ENCODE assay signal across 18 cellular contexts in genomic region chr1:27704958-27705357, GRCh38. TPM values are rescaled to one million over a fixed set of nuclear protein-coding genes. Genes with fewer than 3 reads are reported as not detected.
A peak's percentile ranks its signal among the peaks of the same experiment; 100 is the strongest.
DNase-seq lines count a peak whose midpoint lies in the region; ATAC-seq, FAIRE-seq and TF ChIP-seq lines count a peak whose summit lies in the region.
"Had no signal": no experiment of that assay in that cellular context is flagged by ENCODE, and none has a peak within 500 bp of the region (broad histone marks: within the 10 kb centered on the region; RNA-seq: fewer than 3 reads in every experiment).

No MANE protein-coding gene starts in this region.

- TF ChIP-seq CTCF in GM23338 (conservative IDR thresholded peaks at IDR 0.05; ENCODE audit: low read depth in 2 of 2) = no peak
- TF ChIP-seq CTCF in WTC11 (IDR thresholded peaks at IDR 0.05) = no peak
- TF ChIP-seq CTCF in endothelial cell of umbilical vein (IDR thresholded peaks at IDR 0.05; ENCODE audit: extremely low read depth in 1 of 2, insufficient read depth in 1 of 2, low read depth in 1 of 2, low read length in 2 of 2) = no peak

- H3K18ac ChIP-seq in mesendoderm (ENCODE audit: low read length) = no peak overlapping the region

- 0 out of 2 replicates have a peak, but pooled peaks cover 3% of the 10 kb centered on the region for H3K36me3 ChIP-seq in GM23338 (ENCODE audit: insufficient read depth)
- H3K36me3 ChIP-seq in endothelial cell of umbilical vein (ENCODE audit: control insufficient read depth in 2 of 2, extremely low read depth in 1 of 2, insufficient read depth in 2 of 2, low read length in 2 of 2) = no peaks in the 10 kb centered on the region
- H3K36me3 ChIP-seq in mesendoderm (ENCODE audit: control insufficient read depth, insufficient read depth, low read length) = no peaks in the 10 kb centered on the region

- no peak overlapping the region for H3K4me3 ChIP-seq in GM23338
- no peak overlapping the region for H3K4me3 ChIP-seq in endothelial cell of umbilical vein (replicated peaks in 1 of 3; ENCODE audit: insufficient read depth in 1 of 3, low read depth in 1 of 3, low read length in 3 of 3)
- H3K4me3 ChIP-seq in mesendoderm (ENCODE audit: low read length) = no peak overlapping the region
- H3K4me3 ChIP-seq: GM12878 had no signal

- H3K4me1 ChIP-seq in GM23338 (ENCODE audit: insufficient read depth) (no peaks in the 10 kb centered on the region), endothelial cell of umbilical vein (ENCODE audit: control insufficient read depth, extremely low read depth, insufficient read depth, low read length) (no peaks in the 10 kb centered on the region), mesendoderm (ENCODE audit: control insufficient read depth, low read depth, low read length) (no peaks in the 10 kb centered on the region)

- no peak overlapping the region for H2BK15ac ChIP-seq in mesendoderm (replicated peaks; ENCODE audit: low read depth)

- no peak overlapping the region for H4K5ac ChIP-seq in mesendoderm (ENCODE audit: low read length)

- ATAC-seq in GM23338 = peak; percentile 34; the same call in 2 of the 3 replicates
- ATAC-seq in WTC11 = peak; percentile 50; the same call in 1 of the 2 replicates
- no peak for ATAC-seq in GM21825 (IDR thresholded peaks at IDR 0.05; ENCODE audit: unreplicated experiment)
- ATAC-seq: GM12878 had no signal

- H3K9me1 ChIP-seq in endothelial cell of umbilical vein (replicated peaks; ENCODE audit: control insufficient read depth, extremely low read depth, insufficient read depth, low read length) = no peaks in the 10 kb centered on the region

- no peaks in the 10 kb centered on the region for H3K4me1 Mint-ChIP-seq in GM23338
- no peaks in the 10 kb centered on the region for H3K4me1 Mint-ChIP-seq in WTC11
- H3K4me1 Mint-ChIP-seq: CD4-positive, alpha-beta memory T cell; H9 had no signal

- H3K79me1 ChIP-seq in mesendoderm (ENCODE audit: low read length) = no peaks in the 10 kb centered on the region

- intact Hi-C loops in endothelial cell of umbilical vein (cut with micrococcal nuclease) = no loop called here
- intact Hi-C loops in cardiac septum (cut with DNase I) = no loop called here

- H4K8ac ChIP-seq in mesendoderm (ENCODE audit: low read depth, low read length) = no peak overlapping the region

- CTCF ChIA-PET in WTC11 (lab: Charles Lee) (interaction anchor here (0.7 to 1.5 kb wide), 2 partner anchors 36 to 66 kb away, joined by 3 read pairs; no protein-coding TSS in a partner anchor), endothelial cell of umbilical vein (lab: Charles Lee) (interaction anchor here (2.5 kb wide), 1 partner anchor 14 kb away, joined by 9 read pairs; no protein-coding TSS in a partner anchor)

- no peak overlapping the region for H3K23ac ChIP-seq in mesendoderm (ENCODE audit: low read length)

- no peak overlapping the region for H3K4me2 ChIP-seq in GM23338
- H3K4me2 ChIP-seq in endothelial cell of umbilical vein (ENCODE audit: insufficient read depth, low read length) = no peak overlapping the region
- no peak overlapping the region for H3K4me2 ChIP-seq in mesendoderm (ENCODE audit: low read length)

- H2AFZ ChIP-seq in GM23338 (no peak overlapping the region), endothelial cell of umbilical vein (ENCODE audit: low read depth, low read length) (no peak overlapping the region)

- no peaks in the 10 kb centered on the region for H3K9me2 ChIP-seq in GM23338 (ENCODE audit: insufficient read depth)

- peak; percentile 55 for FAIRE-seq in endothelial cell of umbilical vein (lab: Jason Lieb, UNC)
- FAIRE-seq: GM12878, GM19239 had no signal

- no peaks in the 10 kb centered on the region for H3K27me3 ChIP-seq in GM23338 (ENCODE audit: insufficient read depth)
- H3K27me3 ChIP-seq in endothelial cell of umbilical vein (ENCODE audit: control insufficient read depth in 2 of 2, insufficient read depth in 2 of 2, low read length in 2 of 2) = peaks cover 3 to 9% of the 10 kb centered on the region in 2 experiments
- H3K27me3 ChIP-seq in mesendoderm (ENCODE audit: insufficient read depth, low read length, poor library complexity) = no peaks in the 10 kb centered on the region

- no peaks in the 10 kb centered on the region for H3K9me3 ChIP-seq in endothelial cell of umbilical vein (replicated peaks; ENCODE audit: control insufficient read depth, insufficient read depth, low read length)

- H3K79me2 ChIP-seq in GM23338 (replicated peaks; ENCODE audit: insufficient read depth) (no peaks in the 10 kb centered on the region), endothelial cell of umbilical vein (ENCODE audit: control insufficient read depth, insufficient read depth, low read length) (no peaks in the 10 kb centered on the region), mesendoderm (ENCODE audit: control insufficient read depth, insufficient read depth, low read length) (no peaks in the 10 kb centered on the region)

- no peak overlapping the region for H3K4ac ChIP-seq in mesendoderm (ENCODE audit: low read depth, low read length)

- H3K27ac Mint-ChIP-seq in GM23338 (no peak overlapping the region), WTC11 (peak overlapping the region; percentile 9; the same call in 1 of the 2 replicates)
- H3K27ac Mint-ChIP-seq: H9, HFFc6 had no signal

- H3K27ac ChIP-seq in GM23338 (ENCODE audit: low read depth) = no peak overlapping the region
- H3K27ac ChIP-seq in endothelial cell of umbilical vein (ENCODE audit: insufficient read depth, low read depth, low read length) = no peak overlapping the region
- no peak overlapping the region for H3K27ac ChIP-seq in mesendoderm (ENCODE audit: low read depth, low read length)

- no peak for TF ChIP-seq POLR2A in endothelial cell of umbilical vein (IDR thresholded peaks at IDR 0.05; ENCODE audit: low read depth, low read length)

- BruUV-seq in endothelial cell of umbilical vein (replicated peaks; lab: Mats Ljungman, UMichigan) = no TSS peak

- H3F3A ChIP-seq in GM23338 (replicated peaks; ENCODE audit: low read depth) = no peaks in the 10 kb centered on the region

- no peak overlapping the region for H3K9ac ChIP-seq in endothelial cell of umbilical vein (replicated peaks; ENCODE audit: extremely low read depth, insufficient read depth, low read length)
- no peak overlapping the region for H3K9ac ChIP-seq in mesendoderm (ENCODE audit: low read length)

- no peak overlapping the region for H2BK120ac ChIP-seq in mesendoderm (ENCODE audit: low read depth, low read length)

- DNase-seq in GM23338 (ENCODE audit: low spot score) (peak; percentile 36), WTC11 (ENCODE audit: low spot score) (no peak), endothelial cell of umbilical vein (ENCODE audit: low read depth, low spot score) (no peak), mesendoderm (peak; percentile 34), pons (ENCODE audit: low spot score) (no peak), NCI-H226 (no peak), cardiac septum (ENCODE audit: low spot score) (no peak)
- DNase-seq: C1 segment of cervical spinal cord; Calu3; CD4-positive, alpha-beta memory T cell; COR-L47; EL; GDM1; H9; HFFc6 had no signal

- H3K4me3 Mint-ChIP-seq in GM23338 (no peak overlapping the region), WTC11 (no peak overlapping the region)
- H3K4me3 Mint-ChIP-seq: H9, HFFc6 had no signal

- POLR2A ChIA-PET in WTC11 (lab: Charles Lee) = no interaction called here
- POLR2A ChIA-PET in endothelial cell of umbilical vein (lab: Charles Lee) = no interaction called here

- dilution Hi-C loops in endothelial cell of umbilical vein (cut with MboI; ENCODE audit: extremely low pct_ligation_motif_present, low sequenced_read_pairs) = no loop called here

- H3K9me3 Mint-ChIP-seq in GM23338 = peaks cover 24% of the 10 kb centered on the region; the same call in 2 of the 3 replicates
- H3K9me3 Mint-ChIP-seq in WTC11 = peaks cover 25% of the 10 kb centered on the region

- H3K36me3 Mint-ChIP-seq in GM23338 (ENCODE audit: low read depth) = peaks cover 7% of the 10 kb centered on the region; the same call in 2 of the 3 replicates
- H3K36me3 Mint-ChIP-seq in WTC11 = peaks cover 2% of the 10 kb centered on the region

- H2BK5ac ChIP-seq in mesendoderm (ENCODE audit: low read length) = no peak overlapping the region

- no peak overlapping the region for H3K56ac ChIP-seq in mesendoderm (ENCODE audit: low read length)

- no CpG with 5 or more reads among the region's 4 CpGs for WGBS in mesendoderm (ENCODE audit: extremely low coverage, insufficient coverage, low lambda C conversion rate)

- H4K20me1 ChIP-seq in GM23338 (replicated peaks; ENCODE audit: insufficient read depth) = no peaks in the 10 kb centered on the region
- H4K20me1 ChIP-seq in endothelial cell of umbilical vein (replicated peaks; ENCODE audit: control insufficient read depth, extremely low read depth, insufficient read depth, low read length) = no peaks in the 10 kb centered on the region

- H3K27me3 Mint-ChIP-seq in GM23338 (ENCODE audit: insufficient read depth, low read depth, poor library complexity) = peaks cover 5% of the 10 kb centered on the region
- H3K27me3 Mint-ChIP-seq in WTC11 (ENCODE audit: low read depth) = peaks cover 3% of the 10 kb centered on the region; the same call in 1 of the 2 replicates

- H2AK5ac ChIP-seq in mesendoderm (ENCODE audit: low read length) = no peak overlapping the region

RNA-seq across cellular contexts. Expression of gene FAM76A, which starts 20.8 kb away (rescaled TPM):
- total RNA-seq in GM23338 (2014; rRNA removed; shearing (Covaris generic)) = 12.5 and 22.6 TPM in 2 replicates
- polyA plus RNA-seq in GM23338 (2016; fragmentation: Nextera tagmentation; extraction: Ambion mirVana) = 12.7 and 13.8 TPM in 2 replicates
- 12.5 to 14.5 TPM (median 12.8 TPM) in 3 replicates for total RNA-seq in WTC11 (2021)
- total RNA-seq in endothelial cell of umbilical vein = 11.9 and 12.8 TPM in 2 replicates
- 1.8 and 1.9 TPM in 2 replicates for polyA plus RNA-seq in endothelial cell of umbilical vein
- polyA plus RNA-seq in endothelial cell of umbilical vein (2011; cell fraction: cytosol; rRNA removed) = 3.6 and 4.1 TPM in 2 replicates
- polyA plus RNA-seq in endothelial cell of umbilical vein (2011; cell fraction: nucleus; rRNA removed) = 5.6 and 9.1 TPM in 2 replicates
- 4.6 and 5.7 TPM in 2 replicates for polyA plus RNA-seq in endothelial cell of umbilical vein (2012)
- polyA minus RNA-seq in endothelial cell of umbilical vein = 4.0 and 4.8 TPM in 2 replicates
- 4.2 TPM for polyA minus RNA-seq in endothelial cell of umbilical vein (2011; cell fraction: cytosol; rRNA and poly(A)+ RNA removed)
- polyA minus RNA-seq in endothelial cell of umbilical vein (2011; cell fraction: nucleus; rRNA and poly(A)+ RNA removed) = 3.3 and 3.6 TPM in 2 replicates
- polyA plus RNA-seq in mesendoderm (2013, experiment 1 of 2) = 7.5 TPM
- polyA plus RNA-seq in mesendoderm (2013, experiment 2 of 2) = 7.3 TPM
- 11.5 TPM for total RNA-seq in cardiac septum

RNA-seq across cellular contexts. Expression of gene IFI6, which starts 33.0 kb away (rescaled TPM):
- total RNA-seq in GM23338 (2014; rRNA removed; shearing (Covaris generic)) = 6.3 and 9.4 TPM in 2 replicates
- polyA plus RNA-seq in GM23338 (2016; fragmentation: Nextera tagmentation; extraction: Ambion mirVana) (15.6 and 16.0 TPM in 2 replicates), endothelial cell of umbilical vein (47.9 and 58.0 TPM in 2 replicates)
- total RNA-seq in WTC11 (2021) (4.5 to 9.4 TPM (median 6.4 TPM) in 3 replicates), endothelial cell of umbilical vein (20.0 and 28.4 TPM in 2 replicates), cardiac septum (32.4 TPM)
- 26.7 and 34.0 TPM in 2 replicates for polyA plus RNA-seq in endothelial cell of umbilical vein (2011; cell fraction: cytosol; rRNA removed)
- polyA plus RNA-seq in endothelial cell of umbilical vein (2011; cell fraction: nucleus; rRNA removed) = 8.5 and 9.4 TPM in 2 replicates
- 44.2 and 57.6 TPM in 2 replicates for polyA plus RNA-seq in endothelial cell of umbilical vein (2012)
- 8.6 and 10.2 TPM in 2 replicates for polyA minus RNA-seq in endothelial cell of umbilical vein
- 24.3 TPM for polyA minus RNA-seq in endothelial cell of umbilical vein (2011; cell fraction: cytosol; rRNA and poly(A)+ RNA removed)
- 1.9 and 2.3 TPM in 2 replicates for polyA minus RNA-seq in endothelial cell of umbilical vein (2011; cell fraction: nucleus; rRNA and poly(A)+ RNA removed)
- polyA plus RNA-seq in mesendoderm (2013, experiment 1 of 2) = 1.1 TPM
- polyA plus RNA-seq in mesendoderm (2013, experiment 2 of 2) = 1.4 TPM

Comparison
In these comparisons a context has a peak if more than half of its experiments do, and no peak if none do; other contexts are left out.
1. DNase-seq: peak in GM23338 (single experiment) and mesendoderm (single experiment); none in WTC11 (single experiment), endothelial cell of umbilical vein (single experiment), pons (single experiment), NCI-H226 (single experiment) and cardiac septum (single experiment).